In genomic region chr5:53478411-53479044, GRCh38 we compare ENCODE assay signal across 8 cellular contexts. TPM values are rescaled to one million over a fixed set of nuclear protein-coding genes. Genes with fewer than 3 reads are reported as not detected.
DNase-seq lines count a peak whose midpoint lies in the region; ATAC-seq, FAIRE-seq and TF ChIP-seq lines count a peak whose summit lies in the region.

No MANE protein-coding gene starts in this region.

- H3K36me3 ChIP-seq in GM23338 (ENCODE audit: insufficient read depth) (no peaks in the 10 kb centered on the region), osteoblast (ENCODE audit: insufficient read depth, low read length) (peaks cover 6% of the 10 kb centered on the region)

- no peak overlapping the region for H3K27ac ChIP-seq in GM23338 (ENCODE audit: low read depth)
- no peak overlapping the region for H3K27ac ChIP-seq in osteoblast (ENCODE audit: low read depth, low read length)

- H3K27me3 ChIP-seq in GM23338 (ENCODE audit: insufficient read depth) = peaks cover 24% of the 10 kb centered on the region
- no peaks in the 10 kb centered on the region for H3K27me3 ChIP-seq in osteoblast (ENCODE audit: insufficient read depth, low read length)

- no peaks in the 10 kb centered on the region for H3K9me3 ChIP-seq in osteoblast (ENCODE audit: low read depth, low read length)

- peak overlapping the region; percentile 100 for H3K4me2 ChIP-seq in GM23338
- peak overlapping the region; percentile 94 for H3K4me2 ChIP-seq in osteoblast (ENCODE audit: insufficient read depth, low read length)

- peak overlapping the region; percentile 51 for H3K27ac Mint-ChIP-seq in GM23338

- peaks cover 15% of the 10 kb centered on the region for H3K4me1 ChIP-seq in GM23338 (ENCODE audit: insufficient read depth)
- peaks cover 7% of the 10 kb centered on the region for H3K4me1 ChIP-seq in osteoblast (ENCODE audit: insufficient read depth, low read length)

- ATAC-seq in GM23338 (peak; percentile 33), GM18502 (IDR thresholded peaks at IDR 0.05; ENCODE audit: poor library complexity, unreplicated experiment) (no peak)
- no peak for ATAC-seq in activated T-cell treated with anti-CD3 and anti-CD28 coated beads, Interleukin-2, amount 50 U/mL, for 4 hours

- no peaks in the 10 kb centered on the region for H3K9me2 ChIP-seq in GM23338 (ENCODE audit: insufficient read depth)

- DNase-seq in COLO829 (ENCODE audit: low spot score) (peak; percentile 45), GM23338 (ENCODE audit: low spot score) (peak; percentile 90), NCI-H2196 treated with DMSO at 0.1 percent for 48 hours (lab: John Stamatoyannopoulos, UW; ENCODE audit: unreplicated experiment) (peak; percentile 3), frontal cortex (ENCODE audit: low spot score in 2 of 2) (peak; percentile 47 to 58), osteoblast (ENCODE audit: insufficient read length, low spot score, missing footprints) (peak; percentile 95), cortex of kidney (lab: John Stamatoyannopoulos, UW) (no peak)
- no peak for DNase-seq in activated T-cell treated with anti-CD3 and anti-CD28 coated beads, Interleukin-2, amount 50 U/mL, for 4 hours

- H3K27me3 Mint-ChIP-seq in GM23338 (ENCODE audit: insufficient read depth, low read depth, poor library complexity) = peaks cover 16% of the 10 kb centered on the region
- H3K27me3 Mint-ChIP-seq in activated T-cell treated with anti-CD3 and anti-CD28 coated beads, Interleukin-2, amount 50 U/mL, for 4 hours (ENCODE audit: low read depth) = peaks cover 64% of the 10 kb centered on the region

- H2AFZ ChIP-seq in GM23338 = no peak overlapping the region
- peak overlapping the region; percentile 82 for H2AFZ ChIP-seq in osteoblast (ENCODE audit: low read length)

- peak overlapping the region; percentile 96 for H3K4me3 Mint-ChIP-seq in GM23338
- H3K4me3 Mint-ChIP-seq in activated T-cell treated with anti-CD3 and anti-CD28 coated beads, Interleukin-2, amount 50 U/mL, for 4 hours = peak overlapping the region; percentile 86

- H3K79me2 ChIP-seq in GM23338 (replicated peaks; ENCODE audit: insufficient read depth) = peaks cover 10% of the 10 kb centered on the region
- peaks cover 30% of the 10 kb centered on the region for H3K79me2 ChIP-seq in osteoblast (ENCODE audit: insufficient read depth, low read length)

- peaks cover 4% of the 10 kb centered on the region; the same call in 1 of the 2 replicates for H3F3A ChIP-seq in GM23338 (replicated peaks; ENCODE audit: low read depth)

- FAIRE-seq in frontal cortex (lab: Jason Lieb, UNC) = no peak

- TF ChIP-seq CTCF in GM23338 (conservative IDR thresholded peaks at IDR 0.05; ENCODE audit: low read depth in 2 of 2) (peak; percentile 71 to 80), osteoblast (IDR thresholded peaks at IDR 0.05; ENCODE audit: extremely low read depth, low read depth, low read length) (peak; percentile 43)

- no peaks in the 10 kb centered on the region; the same call in 2 of the 3 replicates for H3K9me3 Mint-ChIP-seq in GM23338
- H3K9me3 Mint-ChIP-seq in activated T-cell treated with anti-CD3 and anti-CD28 coated beads, Interleukin-2, amount 50 U/mL, for 4 hours = no peaks in the 10 kb centered on the region

- H3K36me3 Mint-ChIP-seq in GM23338 (ENCODE audit: low read depth) = peaks cover 6% of the 10 kb centered on the region
- no peaks in the 10 kb centered on the region for H3K36me3 Mint-ChIP-seq in activated T-cell treated with anti-CD3 and anti-CD28 coated beads, Interleukin-2, amount 50 U/mL, for 4 hours (ENCODE audit: insufficient read depth)

- peaks cover 12% of the 10 kb centered on the region for H3K4me1 Mint-ChIP-seq in GM23338
- H3K4me1 Mint-ChIP-seq in activated T-cell treated with anti-CD3 and anti-CD28 coated beads, Interleukin-2, amount 50 U/mL, for 4 hours (ENCODE audit: low read depth) = peaks cover 27% of the 10 kb centered on the region

- H4K20me1 ChIP-seq in GM23338 (replicated peaks; ENCODE audit: insufficient read depth) (no peaks in the 10 kb centered on the region), osteoblast (ENCODE audit: insufficient read depth, low read length) (no peaks in the 10 kb centered on the region)

- peak overlapping the region; percentile 96 for H3K4me3 ChIP-seq in GM23338
- H3K4me3 ChIP-seq in osteoblast (ENCODE audit: insufficient read depth, low read length) = peak overlapping the region; percentile 82

TF ChIP-seq in GM23338, 12 proteins besides CTCF, POLR2A, EP300 and RAD21:
- TF ChIP-seq ZNF462 (CRISPR knock-in tag; IDR thresholded peaks at IDR 0.05) (peak; percentile 15; the same call in 1 of the 2 replicates), CREB1 (CRISPR knock-in tag; IDR thresholded peaks at IDR 0.05; ENCODE audit: low read depth) (no peak)

RNA-seq across cellular contexts. Expression of gene FST, which starts 1.9 kb away (rescaled TPM):
- total RNA-seq in GM23338 (2014; rRNA removed; shearing (Covaris generic)) = 7.6 and 8.0 TPM in 2 replicates
- polyA plus RNA-seq in GM23338 (2016; fragmentation: Nextera tagmentation; extraction: Ambion mirVana) = 13.2 and 13.9 TPM in 2 replicates
- 1 to 10 TPM; 1.6 to 3.9 (median 3.5) TPM for total RNA-seq in activated T-cell treated with anti-CD3 and anti-CD28 coated beads, Interleukin-2, amount 50 U/mL, for 4 hours
- total RNA-seq in frontal cortex (1.2 TPM), osteoblast (176 and 215 TPM in 2 replicates)

Comparison
In these comparisons a context has a peak if more than half of its experiments do, and no peak if none do; other contexts are left out.
1. DNase-seq: peak in COLO829 (single experiment), GM23338 (single experiment), NCI-H2196 treated with DMSO at 0.1 percent for 48 hours (single experiment), frontal cortex (2 of 2) and osteoblast (single experiment); none in activated T-cell treated with anti-CD3 and anti-CD28 coated beads, Interleukin-2, amount 50 U/mL, for 4 hours (single experiment) and cortex of kidney (single experiment).
2. RNA of gene FST, which starts 1.9 kb away (total RNA-seq): 176 to 215 TPM in osteoblast; 7.6 to 8.0 TPM in GM23338, 1.6 to 3.9 TPM in activated T-cell treated with anti-CD3 and anti-CD28 coated beads, Interleukin-2, amount 50 U/mL, for 4 hours and 1.2 TPM in frontal cortex (single experiment); every median in the first group is over 10 times any median in the second.